1 cellular context compared by ENCODE assay signal in the genomic region with DNA sequence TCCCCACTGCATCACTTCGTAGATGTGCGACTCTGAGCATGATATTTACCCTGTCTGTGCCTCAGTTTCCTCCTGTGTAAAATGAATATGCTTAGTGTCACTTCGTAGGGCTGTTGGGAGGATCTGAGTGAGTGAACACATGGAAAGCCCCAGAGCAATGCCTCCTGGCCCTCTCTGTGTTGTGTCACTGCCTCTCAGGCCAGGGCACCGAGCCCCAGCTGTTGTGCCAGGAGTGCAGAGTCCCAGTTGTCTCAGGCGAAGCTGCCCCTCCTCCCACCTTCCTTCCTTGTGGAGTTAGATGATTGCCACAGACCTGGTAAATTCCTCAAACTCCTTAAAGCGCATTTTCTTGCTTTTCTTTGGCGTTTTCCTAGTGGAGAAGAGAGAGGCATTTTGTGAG.
A peak's percentile ranks its signal among the peaks of the same experiment; 100 is the strongest.
TF ChIP-seq lines count a peak whose summit lies in the region.

No MANE protein-coding gene starts in this region.

TF ChIP-seq in HepG2, 621 proteins besides CTCF, POLR2A, EP300 and RAD21:
- TF ChIP-seq, protein P1, sequence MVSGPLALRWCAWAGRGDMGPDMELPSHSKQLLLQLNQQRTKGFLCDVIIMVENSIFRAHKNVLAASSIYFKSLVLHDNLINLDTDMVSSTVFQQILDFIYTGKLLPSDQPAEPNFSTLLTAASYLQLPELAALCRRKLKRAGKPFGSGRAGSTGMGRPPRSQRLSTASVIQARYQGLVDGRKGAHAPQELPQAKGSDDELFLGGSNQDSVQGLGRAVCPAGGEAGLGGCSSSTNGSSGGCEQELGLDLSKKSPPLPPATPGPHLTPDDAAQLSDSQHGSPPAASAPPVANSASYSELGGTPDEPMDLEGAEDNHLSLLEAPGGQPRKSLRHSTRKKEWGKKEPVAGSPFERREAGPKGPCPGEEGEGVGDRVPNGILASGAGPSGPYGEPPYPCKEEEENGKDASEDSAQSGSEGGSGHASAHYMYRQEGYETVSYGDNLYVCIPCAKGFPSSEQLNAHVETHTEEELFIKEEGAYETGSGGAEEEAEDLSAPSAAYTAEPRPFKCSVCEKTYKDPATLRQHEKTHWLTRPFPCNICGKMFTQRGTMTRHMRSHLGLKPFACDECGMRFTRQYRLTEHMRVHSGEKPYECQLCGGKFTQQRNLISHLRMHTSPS (CRISPR knock-in tag; IDR thresholded peaks at IDR 0.05; ENCODE audit: low read depth) = peak; percentile 59; the same call in 1 of the 2 replicates
- TF ChIP-seq RCOR2 (CRISPR knock-in tag; IDR thresholded peaks at IDR 0.05) = no peak
- no peak for TF ChIP-seq SP2 (CRISPR knock-in tag; IDR thresholded peaks at IDR 0.05)
- TF ChIP-seq HNF4A (CRISPR knock-in tag; IDR thresholded peaks at IDR 0.05) = peak; percentile 15; the same call in 1 of the 2 replicates
- TF ChIP-seq, protein P2, sequence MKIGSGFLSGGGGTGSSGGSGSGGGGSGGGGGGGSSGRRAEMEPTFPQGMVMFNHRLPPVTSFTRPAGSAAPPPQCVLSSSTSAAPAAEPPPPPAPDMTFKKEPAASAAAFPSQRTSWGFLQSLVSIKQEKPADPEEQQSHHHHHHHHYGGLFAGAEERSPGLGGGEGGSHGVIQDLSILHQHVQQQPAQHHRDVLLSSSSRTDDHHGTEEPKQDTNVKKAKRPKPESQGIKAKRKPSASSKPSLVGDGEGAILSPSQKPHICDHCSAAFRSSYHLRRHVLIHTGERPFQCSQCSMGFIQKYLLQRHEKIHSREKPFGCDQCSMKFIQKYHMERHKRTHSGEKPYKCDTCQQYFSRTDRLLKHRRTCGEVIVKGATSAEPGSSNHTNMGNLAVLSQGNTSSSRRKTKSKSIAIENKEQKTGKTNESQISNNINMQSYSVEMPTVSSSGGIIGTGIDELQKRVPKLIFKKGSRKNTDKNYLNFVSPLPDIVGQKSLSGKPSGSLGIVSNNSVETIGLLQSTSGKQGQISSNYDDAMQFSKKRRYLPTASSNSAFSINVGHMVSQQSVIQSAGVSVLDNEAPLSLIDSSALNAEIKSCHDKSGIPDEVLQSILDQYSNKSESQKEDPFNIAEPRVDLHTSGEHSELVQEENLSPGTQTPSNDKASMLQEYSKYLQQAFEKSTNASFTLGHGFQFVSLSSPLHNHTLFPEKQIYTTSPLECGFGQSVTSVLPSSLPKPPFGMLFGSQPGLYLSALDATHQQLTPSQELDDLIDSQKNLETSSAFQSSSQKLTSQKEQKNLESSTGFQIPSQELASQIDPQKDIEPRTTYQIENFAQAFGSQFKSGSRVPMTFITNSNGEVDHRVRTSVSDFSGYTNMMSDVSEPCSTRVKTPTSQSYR (CRISPR knock-in tag; IDR thresholded peaks at IDR 0.05; ENCODE audit: borderline replicate concordance) = peak; percentile 57; the same call in 1 of the 2 replicates
- 0 out of 2 replicates have a peak, but pooled peaks have one; percentile 22 for TF ChIP-seq CEBPG (CRISPR knock-in tag; IDR thresholded peaks at IDR 0.05)
- TF ChIP-seq, protein P3, sequence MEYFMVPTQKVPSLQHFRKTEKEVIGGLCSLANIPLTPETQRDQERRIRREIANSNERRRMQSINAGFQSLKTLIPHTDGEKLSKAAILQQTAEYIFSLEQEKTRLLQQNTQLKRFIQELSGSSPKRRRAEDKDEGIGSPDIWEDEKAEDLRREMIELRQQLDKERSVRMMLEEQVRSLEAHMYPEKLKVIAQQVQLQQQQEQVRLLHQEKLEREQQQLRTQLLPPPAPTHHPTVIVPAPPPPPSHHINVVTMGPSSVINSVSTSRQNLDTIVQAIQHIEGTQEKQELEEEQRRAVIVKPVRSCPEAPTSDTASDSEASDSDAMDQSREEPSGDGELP (IDR thresholded peaks at IDR 0.05; ENCODE audit: borderline replicate concordance, low read depth) = peak; percentile 49; the same call in 1 of the 2 replicates
- TF ChIP-seq SAP130 (CRISPR knock-in tag; IDR thresholded peaks at IDR 0.05; ENCODE audit: low read depth) = peak; percentile 18; the same call in 1 of the 2 replicates
- TF ChIP-seq, protein P4, sequence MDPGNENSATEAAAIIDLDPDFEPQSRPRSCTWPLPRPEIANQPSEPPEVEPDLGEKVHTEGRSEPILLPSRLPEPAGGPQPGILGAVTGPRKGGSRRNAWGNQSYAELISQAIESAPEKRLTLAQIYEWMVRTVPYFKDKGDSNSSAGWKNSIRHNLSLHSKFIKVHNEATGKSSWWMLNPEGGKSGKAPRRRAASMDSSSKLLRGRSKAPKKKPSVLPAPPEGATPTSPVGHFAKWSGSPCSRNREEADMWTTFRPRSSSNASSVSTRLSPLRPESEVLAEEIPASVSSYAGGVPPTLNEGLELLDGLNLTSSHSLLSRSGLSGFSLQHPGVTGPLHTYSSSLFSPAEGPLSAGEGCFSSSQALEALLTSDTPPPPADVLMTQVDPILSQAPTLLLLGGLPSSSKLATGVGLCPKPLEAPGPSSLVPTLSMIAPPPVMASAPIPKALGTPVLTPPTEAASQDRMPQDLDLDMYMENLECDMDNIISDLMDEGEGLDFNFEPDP (CRISPR knock-in tag; conservative IDR thresholded peaks at IDR 0.05) = 0 out of 2 replicates have a peak, but pooled peaks have one; percentile 69
